ENCODE assay signal across 14 cellular contexts in the genomic region with DNA sequence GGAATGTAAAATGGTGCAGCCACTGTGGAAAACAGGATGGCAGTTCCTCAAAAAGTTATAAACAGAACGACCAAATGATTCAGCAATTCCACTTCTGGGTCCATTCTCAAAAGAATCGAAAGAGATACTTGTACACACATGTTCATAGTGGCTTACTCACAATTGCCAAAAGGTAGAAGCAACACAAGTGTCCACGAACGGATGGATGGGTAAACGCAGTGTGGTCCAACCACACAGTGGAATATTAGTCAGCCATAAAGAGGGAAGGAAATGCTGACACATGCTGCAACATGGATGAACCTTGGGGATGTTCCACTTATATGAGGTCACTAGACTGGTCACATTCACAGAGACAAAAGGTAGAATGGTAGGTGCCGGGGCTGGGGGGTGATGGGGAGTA. TPM values are rescaled to one million over a fixed set of nuclear protein-coding genes. Genes with fewer than 3 reads are reported as not detected.
DNase-seq lines count a peak whose midpoint lies in the region; ATAC-seq lines count a peak whose summit lies in the region.
"Had no signal": no experiment of that assay in that cellular context is flagged by ENCODE, and none has a peak within 500 bp of the region (broad histone marks: within the 10 kb centered on the region; RNA-seq: fewer than 3 reads in every experiment).

No MANE protein-coding gene starts in this region.

- no peaks in the 10 kb centered on the region for H3K9me3 Mint-ChIP-seq in activated T-cell treated with anti-CD3 and anti-CD28 coated beads, Interleukin-2, amount 50 U/mL, for 72 hours
- no peaks in the 10 kb centered on the region for H3K9me3 Mint-ChIP-seq in activated T-cell treated with anti-CD3 and anti-CD28 coated beads, Interleukin-2, amount 50 U/mL, for 4 hours
- no peaks in the 10 kb centered on the region for H3K9me3 Mint-ChIP-seq in stimulated activated effector memory CD8-positive, alpha-beta T cell treated with anti-CD3 and anti-CD28 coated beads, Interleukin-12 subunit alpha, Interleukin-12 subunit beta, amount 100 ng/mL, for 72 hours
- H3K9me3 Mint-ChIP-seq: CD8-positive, alpha-beta T cell had no signal

- H3K36me3 Mint-ChIP-seq in activated T-cell treated with anti-CD3 and anti-CD28 coated beads, Interleukin-2, amount 50 U/mL, for 72 hours (ENCODE audit: insufficient read depth in 2 of 2): no peaks in the 10 kb centered on the region
- H3K36me3 Mint-ChIP-seq in activated T-cell treated with anti-CD3 and anti-CD28 coated beads, Interleukin-2, amount 50 U/mL, for 4 hours (ENCODE audit: insufficient read depth): no peaks in the 10 kb centered on the region
- no peaks in the 10 kb centered on the region for H3K36me3 Mint-ChIP-seq in stimulated activated effector memory CD8-positive, alpha-beta T cell treated with anti-CD3 and anti-CD28 coated beads, Interleukin-12 subunit alpha, Interleukin-12 subunit beta, amount 100 ng/mL, for 72 hours
- H3K36me3 Mint-ChIP-seq: CD8-positive, alpha-beta T cell had no signal

- no peaks in the 10 kb centered on the region for H3K27me3 Mint-ChIP-seq in activated T-cell treated with anti-CD3 and anti-CD28 coated beads, Interleukin-2, amount 50 U/mL, for 72 hours (ENCODE audit: low read depth)
- H3K27me3 Mint-ChIP-seq in activated T-cell treated with anti-CD3 and anti-CD28 coated beads, Interleukin-2, amount 50 U/mL, for 4 hours (ENCODE audit: low read depth): peaks cover 2% of the 10 kb centered on the region

- no peaks in the 10 kb centered on the region for H3K4me1 Mint-ChIP-seq in activated T-cell treated with anti-CD3 and anti-CD28 coated beads, Interleukin-2, amount 50 U/mL, for 72 hours (ENCODE audit: low read depth)
- no peaks in the 10 kb centered on the region for H3K4me1 Mint-ChIP-seq in activated T-cell treated with anti-CD3 and anti-CD28 coated beads, Interleukin-2, amount 50 U/mL, for 4 hours (ENCODE audit: low read depth)
- H3K4me1 Mint-ChIP-seq in stimulated activated effector memory CD8-positive, alpha-beta T cell treated with anti-CD3 and anti-CD28 coated beads, Interleukin-12 subunit alpha, Interleukin-12 subunit beta, amount 100 ng/mL, for 72 hours: no peaks in the 10 kb centered on the region

- no peak overlapping the region for H3K27ac Mint-ChIP-seq in activated T-cell treated with anti-CD3 and anti-CD28 coated beads, Interleukin-2, amount 50 U/mL, for 72 hours
- no peak overlapping the region for H3K27ac Mint-ChIP-seq in stimulated activated effector memory CD8-positive, alpha-beta T cell treated with anti-CD3 and anti-CD28 coated beads, Interleukin-12 subunit alpha, Interleukin-12 subunit beta, amount 100 ng/mL, for 72 hours
- H3K27ac Mint-ChIP-seq: CD8-positive, alpha-beta T cell had no signal

- H3K4me3 Mint-ChIP-seq in activated T-cell treated with anti-CD3 and anti-CD28 coated beads, Interleukin-2, amount 50 U/mL, for 72 hours: no peak overlapping the region
- no peak overlapping the region for H3K4me3 Mint-ChIP-seq in activated T-cell treated with anti-CD3 and anti-CD28 coated beads, Interleukin-2, amount 50 U/mL, for 4 hours
- no peak overlapping the region for H3K4me3 Mint-ChIP-seq in stimulated activated effector memory CD8-positive, alpha-beta T cell treated with anti-CD3 and anti-CD28 coated beads, Interleukin-12 subunit alpha, Interleukin-12 subunit beta, amount 100 ng/mL, for 72 hours
- H3K4me3 Mint-ChIP-seq: CD8-positive, alpha-beta T cell had no signal

- ATAC-seq in activated T-cell treated with anti-CD3 and anti-CD28 coated beads, Interleukin-2, amount 50 U/mL, for 72 hours (replicated peaks in 1 of 2): peak; percentile 27 to 55
- ATAC-seq in activated T-cell treated with anti-CD3 and anti-CD28 coated beads, Interleukin-2, amount 50 U/mL, for 4 hours: no peak
- peak; percentile 46 for ATAC-seq in stimulated activated effector memory CD8-positive, alpha-beta T cell treated with anti-CD3 and anti-CD28 coated beads, Interleukin-12 subunit alpha, Interleukin-12 subunit beta, amount 100 ng/mL, for 72 hours
- ATAC-seq: CD8-positive, alpha-beta T cell had no signal

- DNase-seq in activated T-cell treated with anti-CD3 and anti-CD28 coated beads, Interleukin-2, amount 50 U/mL, for 72 hours: no peak
- no peak for DNase-seq in activated T-cell treated with anti-CD3 and anti-CD28 coated beads, Interleukin-2, amount 50 U/mL, for 4 hours
- DNase-seq in MV-4-11 (lab: John Stamatoyannopoulos, UW) (peak; percentile 19), islet precursor cell (peak; percentile 18), midbrain (lab: John Stamatoyannopoulos, UW) (no peak), kidney glomerular epithelial cell (lab: John Stamatoyannopoulos, UW) (no peak)
- no peak for DNase-seq in stimulated activated effector memory CD8-positive, alpha-beta T cell treated with anti-CD3 and anti-CD28 coated beads, Interleukin-12 subunit alpha, Interleukin-12 subunit beta, amount 100 ng/mL, for 72 hours (ENCODE audit: low spot score in 2 of 2)
- DNase-seq: Calu3, GF-D8, NCI-H1694 treated with DMSO at 0.1 percent for 48 hours, Peyer's patch had no signal

RNA-seq across cellular contexts. Expression of a gene that starts 5.3 kb away (rescaled TPM):
- not detected for total RNA-seq in activated T-cell treated with anti-CD3 and anti-CD28 coated beads, Interleukin-2, amount 50 U/mL, for 72 hours
- not detected for total RNA-seq in activated T-cell treated with anti-CD3 and anti-CD28 coated beads, Interleukin-2, amount 50 U/mL, for 4 hours
- total RNA-seq: Calu3; CD8-positive, alpha-beta T cell; H4; NCI-H460; Peyer's patch had no signal

RNA-seq across cellular contexts. Expression of a gene that starts 16.6 kb away (rescaled TPM):
- total RNA-seq in activated T-cell treated with anti-CD3 and anti-CD28 coated beads, Interleukin-2, amount 50 U/mL, for 72 hours: not detected
- not detected for total RNA-seq in activated T-cell treated with anti-CD3 and anti-CD28 coated beads, Interleukin-2, amount 50 U/mL, for 4 hours
- total RNA-seq: Calu3; CD8-positive, alpha-beta T cell; H4; NCI-H460; Peyer's patch had no signal

RNA-seq across cellular contexts. Expression of a gene that starts 23.9 kb away (rescaled TPM):
- not detected for total RNA-seq in activated T-cell treated with anti-CD3 and anti-CD28 coated beads, Interleukin-2, amount 50 U/mL, for 72 hours
- total RNA-seq in activated T-cell treated with anti-CD3 and anti-CD28 coated beads, Interleukin-2, amount 50 U/mL, for 4 hours: not detected
- total RNA-seq: Calu3; CD8-positive, alpha-beta T cell; H4; NCI-H460; Peyer's patch had no signal

RNA-seq across cellular contexts. Expression of a gene that starts 38.8 kb away (rescaled TPM):
- not detected for total RNA-seq in activated T-cell treated with anti-CD3 and anti-CD28 coated beads, Interleukin-2, amount 50 U/mL, for 72 hours
- total RNA-seq in activated T-cell treated with anti-CD3 and anti-CD28 coated beads, Interleukin-2, amount 50 U/mL, for 4 hours: not detected
- total RNA-seq: Calu3; CD8-positive, alpha-beta T cell; H4; NCI-H460; Peyer's patch had no signal

RNA-seq across cellular contexts. Expression of a gene that starts 45.7 kb away (rescaled TPM):
- not detected for total RNA-seq in activated T-cell treated with anti-CD3 and anti-CD28 coated beads, Interleukin-2, amount 50 U/mL, for 72 hours
- total RNA-seq in activated T-cell treated with anti-CD3 and anti-CD28 coated beads, Interleukin-2, amount 50 U/mL, for 4 hours: not detected
- total RNA-seq: Calu3; CD8-positive, alpha-beta T cell; H4; NCI-H460; Peyer's patch had no signal

Comparison
In these comparisons a context has a peak if more than half of its experiments do, and no peak if none do; other contexts are left out.
1. ATAC-seq: peak in activated T-cell treated with anti-CD3 and anti-CD28 coated beads, Interleukin-2, amount 50 U/mL, for 72 hours (2 of 2) and stimulated activated effector memory CD8-positive, alpha-beta T cell treated with anti-CD3 and anti-CD28 coated beads, Interleukin-12 subunit alpha, Interleukin-12 subunit beta, amount 100 ng/mL, for 72 hours (single experiment); none in activated T-cell treated with anti-CD3 and anti-CD28 coated beads, Interleukin-2, amount 50 U/mL, for 4 hours (0 of 2).
2. DNase-seq: peak in MV-4-11 (single experiment) and islet precursor cell (single experiment); none in activated T-cell treated with anti-CD3 and anti-CD28 coated beads, Interleukin-2, amount 50 U/mL, for 72 hours (0 of 2), activated T-cell treated with anti-CD3 and anti-CD28 coated beads, Interleukin-2, amount 50 U/mL, for 4 hours (single experiment), stimulated activated effector memory CD8-positive, alpha-beta T cell treated with anti-CD3 and anti-CD28 coated beads, Interleukin-12 subunit alpha, Interleukin-12 subunit beta, amount 100 ng/mL, for 72 hours (0 of 2), midbrain (single experiment) and kidney glomerular epithelial cell (single experiment).